ENCODE assay signal across 26 cellular contexts in genomic region chr14:30257946-30258661, GRCh38.
"Had no signal": no experiment of that assay in that cellular context is flagged by ENCODE, and none has a peak within 500 bp of the region (broad histone marks: within the 10 kb centered on the region; RNA-seq: fewer than 3 reads in every experiment).

No MANE protein-coding gene starts in this region.

- H3K36me3 ChIP-seq: left lung, lower lobe of right lung, ovary, right atrium auricular region, stomach, thyroid gland, transverse colon, upper lobe of left lung, vagina had no signal

- H3K4me3 Mint-ChIP-seq: immature natural killer cell; naive thymus-derived CD8-positive, alpha-beta T cell; nephron; stimulated activated naive B cell treated with anti-CD40 and anti-IgM and Interleukin-4, amounts not matched to agents 10 μg/mL and 1 μg/mL and 100 μg/mL, for 72 hours had no signal

- H3K4me3 ChIP-seq: left lung, lower lobe of right lung, ovary, right atrium auricular region, skin epidermis, stomach, testis, thyroid gland, transverse colon, upper lobe of left lung, vagina had no signal

- H3K9me3 ChIP-seq: lower lobe of right lung, ovary, testis, thyroid gland, vagina had no signal

- ATAC-seq: left colon; left lung; lower lobe of right lung; naive thymus-derived CD8-positive, alpha-beta T cell; sciatic nerve; stimulated activated naive B cell treated with anti-CD40 and anti-IgM and Interleukin-4, amounts not matched to agents 10 μg/mL and 1 μg/mL and 100 μg/mL, for 72 hours; stimulated activated naive CD8-positive, alpha-beta T cell treated with anti-CD3 and anti-CD28 coated beads, Interleukin-15, Interleukin-2, amounts not matched to agents 100 U/mL and 50 U/mL, for 24 hours had no signal

- H3K36me3 Mint-ChIP-seq: immature natural killer cell; stimulated activated naive B cell treated with anti-CD40 and anti-IgM and Interleukin-4, amounts not matched to agents 10 μg/mL and 1 μg/mL and 100 μg/mL, for 72 hours had no signal

- H3K4me1 ChIP-seq: left lung, lower lobe of right lung, right atrium auricular region, stomach, testis, transverse colon, upper lobe of left lung, vagina had no signal

- H3K27ac ChIP-seq: left lung, lower lobe of right lung, ovary, right atrium auricular region, skin epidermis, stomach, testis, thyroid gland, transverse colon, upper lobe of left lung, vagina had no signal

- H3K4me1 Mint-ChIP-seq: immature natural killer cell; naive thymus-derived CD8-positive, alpha-beta T cell; nephron; stimulated activated naive B cell treated with anti-CD40 and anti-IgM and Interleukin-4, amounts not matched to agents 10 μg/mL and 1 μg/mL and 100 μg/mL, for 72 hours had no signal

- H3K27me3 Mint-ChIP-seq: progenitor cell of endocrine pancreas; stimulated activated naive B cell treated with anti-CD40 and anti-IgM and Interleukin-4, amounts not matched to agents 10 μg/mL and 1 μg/mL and 100 μg/mL, for 72 hours had no signal

- H3K27ac Mint-ChIP-seq: immature natural killer cell; nephron; progenitor cell of endocrine pancreas; stimulated activated naive B cell treated with anti-CD40 and anti-IgM and Interleukin-4, amounts not matched to agents 10 μg/mL and 1 μg/mL and 100 μg/mL, for 72 hours had no signal

- DNase-seq: hypothalamus; immature natural killer cell; kidney; left colon; left lung; lower lobe of right lung; mesenchymal stem cell; naive thymus-derived CD8-positive, alpha-beta T cell; ovary; stimulated activated CD4-positive, alpha-beta T cell treated with anti-CD3 and anti-CD28 coated beads, Interleukin-12 subunit alpha, Interleukin-12 subunit beta, amount 100 ng/mL, for 4 hours; stimulated activated CD4-positive, alpha-beta T cell treated with anti-CD3 and anti-CD28 coated beads, Interleukin-15, amount 100 ng/mL, for 24 hours; stimulated activated CD4-positive, alpha-beta T cell treated with anti-CD3 and anti-CD28 coated beads, Interleukin-2, amount 100 ng/mL, for 24 hours; stimulated activated CD4-positive, alpha-beta T cell treated with anti-CD3 and anti-CD28 coated beads, Interleukin-4, amount 100 ng/mL, for 1 hour; stimulated activated naive B cell treated with anti-CD40 and anti-IgM and Interleukin-4, amounts not matched to agents 10 μg/mL and 1 μg/mL and 100 μg/mL, for 72 hours; stimulated activated naive CD8-positive, alpha-beta T cell treated with anti-CD3 and anti-CD28 coated beads, Interleukin-15, Interleukin-2, amounts not matched to agents 100 U/mL and 50 U/mL, for 24 hours; stomach; testis; thyroid gland; transverse colon; upper lobe of left lung had no signal

- H3K27me3 ChIP-seq: left lung, ovary, right atrium auricular region, stomach, testis, thyroid gland, transverse colon, upper lobe of left lung, vagina had no signal
